Comparison of ENCODE assay signal across 8 cellular contexts in genomic region chr4:70601422-70602039, GRCh38. TPM values are rescaled to one million over a fixed set of nuclear protein-coding genes. Genes with fewer than 3 reads are reported as not detected.
A peak's percentile ranks its signal among the peaks of the same experiment; 100 is the strongest.
DNase-seq lines count a peak whose midpoint lies in the region; ATAC-seq and TF ChIP-seq lines count a peak whose summit lies in the region.

No MANE protein-coding gene starts in this region.

- H3K27me3 ChIP-seq in HCT116 (ENCODE audit: insufficient read depth, low read length) = no peaks in the 10 kb centered on the region

- H3K4me1 ChIP-seq in HCT116 (ENCODE audit: control insufficient read depth in 1 of 2, insufficient read depth in 2 of 2, low read length in 2 of 2) = no peaks in the 10 kb centered on the region

- no peak overlapping the region for H3K27ac ChIP-seq in HCT116 (ENCODE audit: low read depth, low read length)

- no peaks in the 10 kb centered on the region for H3K4me1 Mint-ChIP-seq in activated T-helper 17 cell treated with anti-CD3 and anti-CD28 coated beads, Interleukin-2, amount 50 U/mL, for 72 hours

- no peaks in the 10 kb centered on the region for H3K36me3 ChIP-seq in HCT116 (ENCODE audit: control insufficient read depth in 1 of 2, insufficient read depth in 2 of 2, low read length in 2 of 2)

- BruUV-seq in HCT116 (replicated peaks; lab: Mats Ljungman, UMichigan) = no TSS peak

- no peaks in the 10 kb centered on the region for H3K9me3 Mint-ChIP-seq in activated T-helper 17 cell treated with anti-CD3 and anti-CD28 coated beads, Interleukin-2, amount 50 U/mL, for 72 hours

- H3K9me3 ChIP-seq in HCT116 (ENCODE audit: control insufficient read depth in 1 of 2, insufficient read depth in 1 of 2, low read depth in 1 of 2, low read length in 2 of 2) = no peaks in the 10 kb centered on the region

- RAD21 ChIA-PET in HCT116 (lab: Charles Lee; ENCODE audit: low non-redundant PET in 1 of 2, low total read pairs in 2 of 2, uncharacterized antibody in 2 of 2, unreplicated experiment in 2 of 2) = interaction anchor here (1.0 kb wide), 2 partner anchors 50 to 392 kb away, joined by 3 read pairs; partner anchors contain the start of gene DCK (in 1 of the 2)

- no peak overlapping the region for H3K27ac Mint-ChIP-seq in activated T-helper 17 cell treated with anti-CD3 and anti-CD28 coated beads, Interleukin-2, amount 50 U/mL, for 72 hours

- no peaks in the 10 kb centered on the region for H3K36me3 Mint-ChIP-seq in activated T-helper 17 cell treated with anti-CD3 and anti-CD28 coated beads, Interleukin-2, amount 50 U/mL, for 72 hours (ENCODE audit: low read depth)

- ATAC-seq in HCT116 = peak; percentile 99
- peak; percentile 81 for ATAC-seq in activated T-helper 17 cell treated with anti-CD3 and anti-CD28 coated beads, Interleukin-2, amount 50 U/mL, for 72 hours (replicated peaks)

- no peak overlapping the region for H3K9ac ChIP-seq in HCT116 (ENCODE audit: low read length)

- no peaks in the 10 kb centered on the region for H3K79me2 ChIP-seq in HCT116 (ENCODE audit: insufficient read depth, low read length)

- no peak for TF ChIP-seq POLR2A in HCT116 (IDR thresholded peaks at IDR 0.05; ENCODE audit: borderline replicate concordance, extremely low read depth, insufficient read depth, insufficient read length)

- H3K4me3 ChIP-seq in GM12864 (ENCODE audit: low read depth, low read length) (no peak overlapping the region), HCT116 (replicated peaks in 1 of 2; ENCODE audit: low read depth in 1 of 2, low read length in 2 of 2) (no peak overlapping the region)

- H2AFZ ChIP-seq in HCT116 (ENCODE audit: low read depth, low read length, poor library complexity, severe bottlenecking) = peak overlapping the region; percentile 72

- H4K20me1 ChIP-seq in HCT116 (ENCODE audit: insufficient read depth) = no peaks in the 10 kb centered on the region

- peak; percentile 63 for DNase-seq in GM12864 (ENCODE audit: low read depth)
- peak; percentile 79 for DNase-seq in HCT116 (ENCODE audit: low read depth, low spot score)
- DNase-seq in M059J (ENCODE audit: low read depth) = peak; percentile 69
- peak; percentile 72 for DNase-seq in RKO (ENCODE audit: low spot score)
- peak; percentile 32 for DNase-seq in globus pallidus (ENCODE audit: low spot score)
- peak; percentile 60 for DNase-seq in putamen (ENCODE audit: low spot score)
- no peak for DNase-seq in HuH-7.5 (ENCODE audit: low spot score)

- POLR2A ChIA-PET in HCT116 (lab: Charles Lee) = no interaction called here

- TF ChIP-seq CTCF in GM12864 (IDR thresholded peaks at IDR 0.05; ENCODE audit: low read depth, low read length, missing control alignments) = peak; percentile 92
- TF ChIP-seq CTCF in HCT116 (IDR thresholded peaks at IDR 0.05 in 2 of 3, conservative IDR thresholded peaks at IDR 0.05 in 1 of 3; ENCODE audit: borderline replicate concordance in 1 of 3, insufficient read depth in 1 of 3, low read depth in 2 of 3, low read length in 2 of 3) = peak; percentile 75 to 94 (median 93)

- peaks cover 8% of the 10 kb centered on the region for H3K27me3 Mint-ChIP-seq in activated T-helper 17 cell treated with anti-CD3 and anti-CD28 coated beads, Interleukin-2, amount 50 U/mL, for 72 hours

- peak overlapping the region; percentile 3; the same call in 1 of the 2 replicates for H3K4me2 ChIP-seq in HCT116 (ENCODE audit: low read length)

- intact Hi-C loops in HCT116 (cut with micrococcal nuclease) = loop anchor here (1.0 to 10.0 kb wide), 6 partner anchors 86 to 1863 kb away; partner anchors contain the start of gene UTP3

- no peak overlapping the region for H3K4me3 Mint-ChIP-seq in activated T-helper 17 cell treated with anti-CD3 and anti-CD28 coated beads, Interleukin-2, amount 50 U/mL, for 72 hours

- CTCF ChIA-PET in HCT116 (lab: Charles Lee) = interaction anchor here (0.7 to 2.1 kb wide), 11 partner anchors 9 to 1701 kb away, joined by 3 to 14 read pairs (median 4); partner anchors contain the start of genes AMBN and MOB1B

- H3K9me2 ChIP-seq in HCT116 (ENCODE audit: insufficient read depth) = no peaks in the 10 kb centered on the region

- TF ChIP-seq RAD21 in HCT116 (IDR thresholded peaks at IDR 0.05; ENCODE audit: low read depth) = peak; percentile 92

TF ChIP-seq in HCT116, 20 proteins besides CTCF, POLR2A, EP300 and RAD21:
- TF ChIP-seq EZH2 (IDR thresholded peaks at IDR 0.05) (no peak), ZFX (IDR thresholded peaks at IDR 0.05) (no peak), FOSL1 (IDR thresholded peaks at IDR 0.05; ENCODE audit: low read depth) (no peak), SRF (IDR thresholded peaks at IDR 0.05; ENCODE audit: low read depth) (no peak), EZH2phosphoT487 (IDR thresholded peaks at IDR 0.05; ENCODE audit: borderline replicate concordance) (no peak), ELF1 (IDR thresholded peaks at IDR 0.05; ENCODE audit: borderline replicate concordance, low read depth) (no peak), SIN3A (IDR thresholded peaks at IDR 0.05; ENCODE audit: low read depth) (no peak), JUND (IDR thresholded peaks at IDR 0.05) (no peak), SP1 (IDR thresholded peaks at IDR 0.05; ENCODE audit: low read depth) (no peak)
- TF ChIP-seq, protein P1, sequence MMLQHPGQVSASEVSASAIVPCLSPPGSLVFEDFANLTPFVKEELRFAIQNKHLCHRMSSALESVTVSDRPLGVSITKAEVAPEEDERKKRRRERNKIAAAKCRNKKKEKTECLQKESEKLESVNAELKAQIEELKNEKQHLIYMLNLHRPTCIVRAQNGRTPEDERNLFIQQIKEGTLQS (IDR thresholded peaks at IDR 0.05) = no peak
- TF ChIP-seq, protein P2, sequence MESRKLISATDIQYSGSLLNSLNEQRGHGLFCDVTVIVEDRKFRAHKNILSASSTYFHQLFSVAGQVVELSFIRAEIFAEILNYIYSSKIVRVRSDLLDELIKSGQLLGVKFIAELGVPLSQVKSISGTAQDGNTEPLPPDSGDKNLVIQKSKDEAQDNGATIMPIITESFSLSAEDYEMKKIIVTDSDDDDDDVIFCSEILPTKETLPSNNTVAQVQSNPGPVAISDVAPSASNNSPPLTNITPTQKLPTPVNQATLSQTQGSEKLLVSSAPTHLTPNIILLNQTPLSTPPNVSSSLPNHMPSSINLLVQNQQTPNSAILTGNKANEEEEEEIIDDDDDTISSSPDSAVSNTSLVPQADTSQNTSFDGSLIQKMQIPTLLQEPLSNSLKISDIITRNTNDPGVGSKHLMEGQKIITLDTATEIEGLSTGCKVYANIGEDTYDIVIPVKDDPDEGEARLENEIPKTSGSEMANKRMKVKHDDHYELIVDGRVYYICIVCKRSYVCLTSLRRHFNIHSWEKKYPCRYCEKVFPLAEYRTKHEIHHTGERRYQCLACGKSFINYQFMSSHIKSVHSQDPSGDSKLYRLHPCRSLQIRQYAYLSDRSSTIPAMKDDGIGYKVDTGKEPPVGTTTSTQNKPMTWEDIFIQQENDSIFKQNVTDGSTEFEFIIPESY (IDR thresholded peaks at IDR 0.05; ENCODE audit: extremely low read depth, insufficient replicate concordance, low read length) = no peak
- TF ChIP-seq, protein P3, sequence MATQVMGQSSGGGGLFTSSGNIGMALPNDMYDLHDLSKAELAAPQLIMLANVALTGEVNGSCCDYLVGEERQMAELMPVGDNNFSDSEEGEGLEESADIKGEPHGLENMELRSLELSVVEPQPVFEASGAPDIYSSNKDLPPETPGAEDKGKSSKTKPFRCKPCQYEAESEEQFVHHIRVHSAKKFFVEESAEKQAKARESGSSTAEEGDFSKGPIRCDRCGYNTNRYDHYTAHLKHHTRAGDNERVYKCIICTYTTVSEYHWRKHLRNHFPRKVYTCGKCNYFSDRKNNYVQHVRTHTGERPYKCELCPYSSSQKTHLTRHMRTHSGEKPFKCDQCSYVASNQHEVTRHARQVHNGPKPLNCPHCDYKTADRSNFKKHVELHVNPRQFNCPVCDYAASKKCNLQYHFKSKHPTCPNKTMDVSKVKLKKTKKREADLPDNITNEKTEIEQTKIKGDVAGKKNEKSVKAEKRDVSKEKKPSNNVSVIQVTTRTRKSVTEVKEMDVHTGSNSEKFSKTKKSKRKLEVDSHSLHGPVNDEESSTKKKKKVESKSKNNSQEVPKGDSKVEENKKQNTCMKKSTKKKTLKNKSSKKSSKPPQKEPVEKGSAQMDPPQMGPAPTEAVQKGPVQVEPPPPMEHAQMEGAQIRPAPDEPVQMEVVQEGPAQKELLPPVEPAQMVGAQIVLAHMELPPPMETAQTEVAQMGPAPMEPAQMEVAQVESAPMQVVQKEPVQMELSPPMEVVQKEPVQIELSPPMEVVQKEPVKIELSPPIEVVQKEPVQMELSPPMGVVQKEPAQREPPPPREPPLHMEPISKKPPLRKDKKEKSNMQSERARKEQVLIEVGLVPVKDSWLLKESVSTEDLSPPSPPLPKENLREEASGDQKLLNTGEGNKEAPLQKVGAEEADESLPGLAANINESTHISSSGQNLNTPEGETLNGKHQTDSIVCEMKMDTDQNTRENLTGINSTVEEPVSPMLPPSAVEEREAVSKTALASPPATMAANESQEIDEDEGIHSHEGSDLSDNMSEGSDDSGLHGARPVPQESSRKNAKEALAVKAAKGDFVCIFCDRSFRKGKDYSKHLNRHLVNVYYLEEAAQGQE (IDR thresholded peaks at IDR 0.05; ENCODE audit: low read depth) = no peak
TF ChIP-seq in HCT116: peak in this region for 0.

RNA-seq across cellular contexts. Expression of gene AMBN, which starts 9.5 kb away (rescaled TPM):
- not detected for total RNA-seq in HCT116 (2021; ENCODE audit: unreplicated experiment)
- not detected in 2 replicates for polyA plus RNA-seq in HCT116 (2012)
- total RNA-seq in M059J (2014; rRNA removed; shearing (Covaris generic)) = not detected in 2 replicates
- total RNA-seq in activated T-helper 17 cell treated with anti-CD3 and anti-CD28 coated beads, Interleukin-2, amount 50 U/mL, for 72 hours = not detected

RNA-seq across cellular contexts. Expression of gene ENAM, which starts 27.0 kb away (rescaled TPM):
- not detected for total RNA-seq in HCT116 (2021; ENCODE audit: unreplicated experiment)
- polyA plus RNA-seq in HCT116 (2012) = not detected in 2 replicates
- not detected in 2 replicates for total RNA-seq in M059J (2014; rRNA removed; shearing (Covaris generic))
- total RNA-seq in activated T-helper 17 cell treated with anti-CD3 and anti-CD28 coated beads, Interleukin-2, amount 50 U/mL, for 72 hours = not detected
